In genomic region chr1:202164271-202165037, GRCh38 we compare ENCODE assay signal across 10 cellular contexts. TPM values are rescaled to one million over a fixed set of nuclear protein-coding genes. Genes with fewer than 3 reads are reported as not detected.
DNase-seq lines count a peak whose midpoint lies in the region; ATAC-seq and TF ChIP-seq lines count a peak whose summit lies in the region.
"Had no signal": no experiment of that assay in that cellular context is flagged by ENCODE, and none has a peak within 500 bp of the region (broad histone marks: within the 10 kb centered on the region; RNA-seq: fewer than 3 reads in every experiment).

No MANE protein-coding gene starts in this region.

- H3F3A ChIP-seq in SU-DHL-6 (ENCODE audit: insufficient read depth), result no peaks in the 10 kb centered on the region; the same call in 1 of the 2 replicates

- H3K23ac ChIP-seq in trophoblast cell (ENCODE audit: low read length), result no peak overlapping the region

- H4K8ac ChIP-seq in trophoblast cell (ENCODE audit: low read depth, low read length), result no peak overlapping the region

- H3K36me3 ChIP-seq in SU-DHL-6 (ENCODE audit: low read length) (no peaks in the 10 kb centered on the region), trophoblast cell (ENCODE audit: control insufficient read depth in 1 of 2, insufficient read depth in 2 of 2, low read length in 2 of 2) (no peaks in the 10 kb centered on the region)
- H3K36me3 ChIP-seq: heart left ventricle had no signal

- peak overlapping the region; percentile 99 for H3K27ac Mint-ChIP-seq in activated naive CD8-positive, alpha-beta T cell treated with anti-CD3 and anti-CD28 coated beads, Interleukin-2, amount 50 U/mL, for 24 hours

- intact Hi-C loops in Right ventricle myocardium inferior (cut with DNase I), result no loop called here

- H2AFZ ChIP-seq in SU-DHL-6 (ENCODE audit: low read depth, low read length, severe bottlenecking) (no peak overlapping the region), trophoblast cell (ENCODE audit: insufficient read depth, low read length, poor library complexity) (no peak overlapping the region)

- no peaks in the 10 kb centered on the region for H3K79me1 ChIP-seq in trophoblast cell (ENCODE audit: low read length)

- no CpG with 5 or more reads among the region's 11 CpGs for WGBS in trophoblast cell (ENCODE audit: extremely low coverage, insufficient coverage, insufficient read length)

- ATAC-seq in activated naive CD8-positive, alpha-beta T cell treated with anti-CD3 and anti-CD28 coated beads, Interleukin-2, amount 50 U/mL, for 24 hours, result peak; percentile 17
- ATAC-seq in Right ventricle myocardium inferior, result no peak

- no peak overlapping the region for H2BK120ac ChIP-seq in trophoblast cell (ENCODE audit: insufficient read depth, low read length, poor library complexity)

- H3K27me3 Mint-ChIP-seq in activated naive CD8-positive, alpha-beta T cell treated with anti-CD3 and anti-CD28 coated beads, Interleukin-2, amount 50 U/mL, for 24 hours, result no peaks in the 10 kb centered on the region

- peaks cover 73% of the 10 kb centered on the region for H3K4me1 Mint-ChIP-seq in activated naive CD8-positive, alpha-beta T cell treated with anti-CD3 and anti-CD28 coated beads, Interleukin-2, amount 50 U/mL, for 24 hours

- no peak overlapping the region for H3K14ac ChIP-seq in trophoblast cell (ENCODE audit: low read length)

- H3K9me2 ChIP-seq in SU-DHL-6 (replicated peaks; ENCODE audit: insufficient read depth, low read length), result no peaks in the 10 kb centered on the region

- no peak overlapping the region for H4K12ac ChIP-seq in trophoblast cell (ENCODE audit: low read depth, low read length)

- H3K4ac ChIP-seq in trophoblast cell (ENCODE audit: low read depth, low read length), result no peak overlapping the region

- H3K4me3 ChIP-seq in SU-DHL-6 (ENCODE audit: insufficient read depth, low read length, poor library complexity, severe bottlenecking), result no peak overlapping the region
- H3K4me3 ChIP-seq in trophoblast cell (ENCODE audit: low read depth, low read length), result no peak overlapping the region
- H3K4me3 ChIP-seq: A549 had no signal

- H3K27me3 ChIP-seq in SU-DHL-6 (ENCODE audit: low read length) (no peaks in the 10 kb centered on the region), trophoblast cell (ENCODE audit: insufficient read depth, low read length) (no peaks in the 10 kb centered on the region)
- H3K27me3 ChIP-seq: heart left ventricle had no signal

- no peak overlapping the region for H4K91ac ChIP-seq in trophoblast cell (ENCODE audit: low read depth, low read length)

- H2BK5ac ChIP-seq in trophoblast cell (ENCODE audit: low read depth, low read length, poor library complexity), result no peak overlapping the region

- H3K36me3 Mint-ChIP-seq in activated naive CD8-positive, alpha-beta T cell treated with anti-CD3 and anti-CD28 coated beads, Interleukin-2, amount 50 U/mL, for 24 hours (ENCODE audit: low read depth), result peaks cover 4% of the 10 kb centered on the region

- H2BK12ac ChIP-seq in trophoblast cell (ENCODE audit: low read length), result no peak overlapping the region

- H3K4me2 ChIP-seq in SU-DHL-6 (ENCODE audit: low read depth, low read length, poor library complexity, severe bottlenecking) (peak overlapping the region; percentile 29), trophoblast cell (ENCODE audit: low read length) (no peak overlapping the region)
- H3K4me2 ChIP-seq: A549 had no signal

- 0 out of 2 replicates have a peak, but pooled peaks cover 2% of the 10 kb centered on the region for H3K79me2 ChIP-seq in SU-DHL-6 (ENCODE audit: insufficient read depth, low read length)
- H3K79me2 ChIP-seq in trophoblast cell (ENCODE audit: control insufficient read depth, insufficient read depth, low read length, poor library complexity), result no peaks in the 10 kb centered on the region

- no peaks in the 10 kb centered on the region for H4K20me1 ChIP-seq in SU-DHL-6 (ENCODE audit: low read depth, low read length)

- H3K27ac ChIP-seq in SU-DHL-6 (ENCODE audit: low read depth, low read length) (no peak overlapping the region), trophoblast cell (ENCODE audit: low read depth, low read length) (no peak overlapping the region)
- H3K27ac ChIP-seq: A549 had no signal

- H3K9me3 ChIP-seq in SU-DHL-6 (ENCODE audit: insufficient read depth, low read length), result no peaks in the 10 kb centered on the region
- no peaks in the 10 kb centered on the region for H3K9me3 ChIP-seq in trophoblast cell (ENCODE audit: insufficient read depth, low read depth, low read length)
- H3K9me3 ChIP-seq: A549, heart left ventricle had no signal

- H3K9ac ChIP-seq in SU-DHL-6 (ENCODE audit: low read length), result no peak overlapping the region; the same call in 1 of the 2 replicates
- H3K9ac ChIP-seq in trophoblast cell (ENCODE audit: low read length), result no peak overlapping the region

- H3K9me3 Mint-ChIP-seq in activated naive CD8-positive, alpha-beta T cell treated with anti-CD3 and anti-CD28 coated beads, Interleukin-2, amount 50 U/mL, for 24 hours, result no peaks in the 10 kb centered on the region

- H3K4me3 Mint-ChIP-seq in activated naive CD8-positive, alpha-beta T cell treated with anti-CD3 and anti-CD28 coated beads, Interleukin-2, amount 50 U/mL, for 24 hours, result peak overlapping the region; percentile 81

- peak in 2 of 3 donors; percentile 49 to 58 for DNase-seq in stimulated activated CD4-positive, alpha-beta T cell treated with anti-CD3 and anti-CD28 coated beads, Interleukin-12 subunit alpha, Interleukin-12 subunit beta, amount 100 ng/mL, for 48 hours (ENCODE audit: low read depth in 2 of 3, low spot score in 1 of 3)
- no peak for DNase-seq in stimulated activated CD4-positive, alpha-beta T cell treated with anti-CD3 and anti-CD28 coated beads, Interleukin-12 subunit alpha, Interleukin-12 subunit beta, amount 100 ng/mL, for 4 hours
- peak; percentile 75 for DNase-seq in activated naive CD8-positive, alpha-beta T cell treated with anti-CD3 and anti-CD28 coated beads, Interleukin-2, amount 50 U/mL, for 24 hours
- peak; percentile 46 to 84 (median 73) for DNase-seq in stimulated activated naive CD4-positive, alpha-beta T cell (lab: John Stamatoyannopoulos, UW)
- no peak for DNase-seq in trophoblast cell
- DNase-seq in Right ventricle myocardium inferior (ENCODE audit: missing footprints), result no peak
- DNase-seq in occipital lobe (lab: John Stamatoyannopoulos, UW), result no peak

- no peak for TF ChIP-seq CTCF in SU-DHL-6 (IDR thresholded peaks at IDR 0.05; ENCODE audit: insufficient read depth, low read length, poor library complexity, severe bottlenecking)

- H3K4me1 ChIP-seq in trophoblast cell (ENCODE audit: control insufficient read depth in 1 of 2, insufficient read depth in 2 of 2, low read length in 2 of 2), result peaks cover 5 to 18% of the 10 kb centered on the region in 2 experiments

- no peak overlapping the region for H2AK5ac ChIP-seq in trophoblast cell (ENCODE audit: low read length)

- no peak overlapping the region for H3K18ac ChIP-seq in trophoblast cell (ENCODE audit: low read length)

RNA-seq across cellular contexts. Expression of gene PTPN7, which starts 4.1 kb away (rescaled TPM):
- not detected in 2 replicates for polyA plus RNA-seq in trophoblast cell (2013)
- total RNA-seq in Right ventricle myocardium inferior (0.51 TPM), occipital lobe (0.16 TPM)

RNA-seq across cellular contexts. Expression of gene ARL8A, which starts 19.9 kb away (rescaled TPM):
- 20.3 and 20.9 TPM in 2 replicates for polyA plus RNA-seq in trophoblast cell (2013)
- total RNA-seq in Right ventricle myocardium inferior, result 64.6 TPM
- total RNA-seq in occipital lobe, result 77.0 TPM

RNA-seq across cellular contexts. Expression of gene LGR6, which starts 29.1 kb away (rescaled TPM):
- polyA plus RNA-seq in trophoblast cell (2013), result 0.04 and 0.10 TPM in 2 replicates
- total RNA-seq in Right ventricle myocardium inferior (4.1 TPM), occipital lobe (0.62 TPM)

RNA-seq across cellular contexts. Expression of gene GPR37L1, which starts 41.7 kb away (rescaled TPM):
- 0.03 TPM in 2 replicates for polyA plus RNA-seq in trophoblast cell (2013)
- total RNA-seq in Right ventricle myocardium inferior (0.08 TPM), occipital lobe (1.1 TPM)

Comparison
In these comparisons a context has a peak if more than half of its experiments do, and no peak if none do; other contexts are left out.
1. DNase-seq: peak in stimulated activated CD4-positive, alpha-beta T cell treated with anti-CD3 and anti-CD28 coated beads, Interleukin-12 subunit alpha, Interleukin-12 subunit beta, amount 100 ng/mL, for 48 hours (2 of 3), activated naive CD8-positive, alpha-beta T cell treated with anti-CD3 and anti-CD28 coated beads, Interleukin-2, amount 50 U/mL, for 24 hours (single experiment) and stimulated activated naive CD4-positive, alpha-beta T cell (6 of 6); none in stimulated activated CD4-positive, alpha-beta T cell treated with anti-CD3 and anti-CD28 coated beads, Interleukin-12 subunit alpha, Interleukin-12 subunit beta, amount 100 ng/mL, for 4 hours (single experiment), trophoblast cell (0 of 2), Right ventricle myocardium inferior (single experiment) and occipital lobe (single experiment).